Comparison of ENCODE assay signal across 21 cellular contexts in the genomic region with DNA sequence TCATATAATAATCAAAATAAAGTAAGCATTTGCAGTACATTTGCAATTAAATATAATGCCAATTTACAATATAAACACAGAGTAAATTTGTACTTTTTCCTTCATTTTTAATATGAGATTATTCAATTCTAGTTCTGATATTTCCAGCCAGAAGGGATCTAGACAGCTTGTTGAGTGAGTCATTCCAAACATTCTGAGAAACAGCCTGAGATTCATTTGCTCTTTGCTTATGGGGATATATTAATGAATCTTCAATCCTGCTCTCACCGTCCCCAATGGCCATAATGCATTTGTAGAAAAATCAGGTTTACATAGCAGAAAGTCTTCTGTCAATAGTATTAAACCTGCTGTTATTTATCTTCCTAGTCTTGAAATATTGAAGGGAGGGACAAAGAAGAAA.
"Had no signal": no experiment of that assay in that cellular context is flagged by ENCODE, and none has a peak within 500 bp of the region (broad histone marks: within the 10 kb centered on the region; RNA-seq: fewer than 3 reads in every experiment).

No MANE protein-coding gene starts in this region.

- H3K9me3 Mint-ChIP-seq: endodermal cell, neural progenitor cell, type B pancreatic cell had no signal

- H3K4me3 Mint-ChIP-seq: endodermal cell; immature natural killer cell; natural killer cell treated with Interleukin-12 subunit alpha and Interleukin-12 subunit beta and Interleukin-15 and Interleukin-18, amount 100 ng/mL, for 72 hours; neural progenitor cell; type B pancreatic cell had no signal

- H3K36me3 Mint-ChIP-seq: immature natural killer cell; natural killer cell treated with Interleukin-12 subunit alpha and Interleukin-12 subunit beta and Interleukin-15 and Interleukin-18, amount 100 ng/mL, for 72 hours; neural progenitor cell; type B pancreatic cell had no signal

- H3K27ac Mint-ChIP-seq: endodermal cell; immature natural killer cell; natural killer cell treated with Interleukin-12 subunit alpha and Interleukin-12 subunit beta and Interleukin-15 and Interleukin-18, amount 100 ng/mL, for 72 hours; neural progenitor cell; type B pancreatic cell had no signal

- H3K27me3 ChIP-seq: colonic mucosa, neural progenitor cell, ovary, right atrium auricular region had no signal

- H3K4me1 Mint-ChIP-seq: immature natural killer cell, neural progenitor cell had no signal

- H3K4me3 ChIP-seq: colonic mucosa, lung, neural progenitor cell, ovary, right atrium auricular region, smooth muscle cell had no signal

- H3K4me1 ChIP-seq: colonic mucosa, neural progenitor cell, right atrium auricular region had no signal

- H3K4me2 ChIP-seq: neural progenitor cell, smooth muscle cell had no signal

- H3K36me3 ChIP-seq: colonic mucosa, neural progenitor cell, ovary, right atrium auricular region had no signal

- H3K27ac ChIP-seq: colonic mucosa, neural progenitor cell, ovary, right atrium auricular region had no signal

- ATAC-seq: left colon; left ventricle myocardium superior; natural killer cell treated with Interleukin-12 subunit alpha and Interleukin-12 subunit beta and Interleukin-15 and Interleukin-18, amount 100 ng/mL, for 72 hours had no signal

- DNase-seq: colonic mucosa; dermis blood vessel endothelial cell; endodermal cell; immature natural killer cell; kidney; left colon; left ventricle myocardium superior; mesenchymal stem cell; midbrain; nucleus accumbens; ovary; stimulated activated CD4-positive, alpha-beta T cell treated with anti-CD3 and anti-CD28 coated beads, Interleukin-2, amount 100 ng/mL, for 48 hours; stimulated activated naive CD4-positive, alpha-beta T cell treated with Interleukin-2 at 50 U/mL for 16 hours had no signal

- H3K27me3 Mint-ChIP-seq: natural killer cell treated with Interleukin-12 subunit alpha and Interleukin-12 subunit beta and Interleukin-15 and Interleukin-18, amount 100 ng/mL, for 72 hours; type B pancreatic cell had no signal

- FAIRE-seq: frontal cortex, kidney, urothelium cell line had no signal

- H3K9me3 ChIP-seq: colonic mucosa, ovary, right atrium auricular region had no signal
